Comparison of ENCODE assay signal across 8 cellular contexts in genomic region chr12:69243099-69244084, GRCh38. TPM values are rescaled to one million over a fixed set of nuclear protein-coding genes. Genes with fewer than 3 reads are reported as not detected.
A peak's percentile ranks its signal among the peaks of the same experiment; 100 is the strongest.
DNase-seq lines count a peak whose midpoint lies in the region; ATAC-seq and TF ChIP-seq lines count a peak whose summit lies in the region.

No MANE protein-coding gene starts in this region.

- 0 out of 2 replicates have a peak overlapping the region, but pooled peaks have one; percentile 23 for H3K27ac ChIP-seq in Panc1 (ENCODE audit: low read length)

- in situ Hi-C loops in Panc1 (cut with HindIII; ENCODE audit: low pct_unique_long_range_greater_than_20kb, low sequenced_read_pairs), result no loop called here

- CTCF ChIA-PET in Panc1 (lab: Charles Lee), result no interaction called here

- intact Hi-C loops in Panc1 (cut with micrococcal nuclease; ENCODE audit: unreplicated experiment), result no loop called here

- no peaks in the 10 kb centered on the region for H3K27me3 Mint-ChIP-seq in activated T-cell treated with anti-CD3 and anti-CD28 coated beads, Interleukin-2, amount 50 U/mL, for 72 hours (ENCODE audit: low read depth)
- no peaks in the 10 kb centered on the region for H3K27me3 Mint-ChIP-seq in progenitor cell of endocrine pancreas

- H3K4me3 Mint-ChIP-seq in activated T-cell treated with anti-CD3 and anti-CD28 coated beads, Interleukin-2, amount 50 U/mL, for 72 hours, result peak overlapping the region; percentile 98 to 100
- peak overlapping the region; percentile 37 for H3K4me3 Mint-ChIP-seq in progenitor cell of endocrine pancreas (ENCODE audit: low read depth)

- peaks cover 42% of the 10 kb centered on the region for H3K4me1 ChIP-seq in Panc1 (ENCODE audit: control insufficient read depth, insufficient read depth, low read length)

- peaks cover 3% of the 10 kb centered on the region for H3K36me3 ChIP-seq in Panc1 (ENCODE audit: control insufficient read depth, insufficient read depth, low read length)

- H3K9me3 ChIP-seq in Panc1 (ENCODE audit: control insufficient read depth, insufficient read depth, low read depth, low read length), result no peaks in the 10 kb centered on the region

- BruUV-seq in Panc1 (replicated peaks; lab: Mats Ljungman, UMichigan), result no TSS peak

- no peaks in the 10 kb centered on the region for H3K27me3 ChIP-seq in Panc1 (ENCODE audit: control insufficient read depth, insufficient read depth, low read length)

- H3K27ac Mint-ChIP-seq in activated T-cell treated with anti-CD3 and anti-CD28 coated beads, Interleukin-2, amount 50 U/mL, for 72 hours, result peak overlapping the region; percentile 81
- H3K27ac Mint-ChIP-seq in progenitor cell of endocrine pancreas, result peak overlapping the region; percentile 88

- H3K9me3 Mint-ChIP-seq in activated T-cell treated with anti-CD3 and anti-CD28 coated beads, Interleukin-2, amount 50 U/mL, for 72 hours, result no peaks in the 10 kb centered on the region
- H3K9me3 Mint-ChIP-seq in progenitor cell of endocrine pancreas (ENCODE audit: low read depth), result no peaks in the 10 kb centered on the region

- peak; percentile 22 for ATAC-seq in activated T-cell treated with anti-CD3 and anti-CD28 coated beads, Interleukin-2, amount 50 U/mL, for 72 hours (replicated peaks in 1 of 2)
- ATAC-seq in HG02763 (IDR thresholded peaks at IDR 0.05; ENCODE audit: unreplicated experiment) (peak; percentile 37), Panc1 (no peak)

- POLR2A ChIA-PET in Panc1 (lab: Charles Lee), result interaction anchor here (0.5 kb wide), 1 partner anchor 435 kb away, joined by 3 read pairs; the partner anchor contains the start of gene MDM2

- H3K4me1 Mint-ChIP-seq in activated T-cell treated with anti-CD3 and anti-CD28 coated beads, Interleukin-2, amount 50 U/mL, for 72 hours (ENCODE audit: low read depth), result peaks cover 67% of the 10 kb centered on the region
- peaks cover 46% of the 10 kb centered on the region for H3K4me1 Mint-ChIP-seq in progenitor cell of endocrine pancreas (ENCODE audit: low read depth)

- TF ChIP-seq CTCF in Panc1 (IDR thresholded peaks at IDR 0.05), result no peak
- TF ChIP-seq CTCF in progenitor cell of endocrine pancreas (IDR thresholded peaks at IDR 0.05; ENCODE audit: unreplicated experiment), result no peak

- H3K36me3 Mint-ChIP-seq in activated T-cell treated with anti-CD3 and anti-CD28 coated beads, Interleukin-2, amount 50 U/mL, for 72 hours (ENCODE audit: insufficient read depth in 2 of 2), result peaks cover 6 to 11% of the 10 kb centered on the region in 2 donors
- H3K36me3 Mint-ChIP-seq in progenitor cell of endocrine pancreas (ENCODE audit: insufficient read depth), result peaks cover 8% of the 10 kb centered on the region

- no peak overlapping the region for H3K4me3 ChIP-seq in Panc1 (ENCODE audit: low read depth in 2 of 2, low read length in 2 of 2)

- DNase-seq in activated T-cell treated with anti-CD3 and anti-CD28 coated beads, Interleukin-2, amount 50 U/mL, for 72 hours, result no peak
- DNase-seq in activated T-cell treated with anti-CD3 and anti-CD28 coated beads, Interleukin-2, amount 50 U/mL, for 1 hour, result no peak
- no peak for DNase-seq in Panc1 (ENCODE audit: low read depth, low spot score)
- no peak for DNase-seq in progenitor cell of endocrine pancreas (ENCODE audit: low spot score, unreplicated experiment)
- no peak for DNase-seq in midbrain (lab: John Stamatoyannopoulos, UW)
- no peak for DNase-seq in NCI-H187 (lab: John Stamatoyannopoulos, UW)
- DNase-seq in NCI-H345 treated with DMSO at 0.1 percent for 48 hours (lab: John Stamatoyannopoulos, UW; ENCODE audit: unreplicated experiment), result no peak

RNA-seq across cellular contexts. Expression of gene CPSF6, which starts 4.0 kb away (rescaled TPM):
- total RNA-seq in activated T-cell treated with anti-CD3 and anti-CD28 coated beads, Interleukin-2, amount 50 U/mL, for 72 hours, result 10 to 100 TPM; 86.1 to 97.2 TPM
- 82.0 TPM for total RNA-seq in Panc1 (2021; ENCODE audit: unreplicated experiment)
- 123 TPM for polyA plus RNA-seq in Panc1 (2012; ENCODE audit: insufficient read length)
- 154 and 156 TPM in 2 replicates for total RNA-seq in progenitor cell of endocrine pancreas
